1 cellular context compared by ENCODE assay signal in the genomic region with DNA sequence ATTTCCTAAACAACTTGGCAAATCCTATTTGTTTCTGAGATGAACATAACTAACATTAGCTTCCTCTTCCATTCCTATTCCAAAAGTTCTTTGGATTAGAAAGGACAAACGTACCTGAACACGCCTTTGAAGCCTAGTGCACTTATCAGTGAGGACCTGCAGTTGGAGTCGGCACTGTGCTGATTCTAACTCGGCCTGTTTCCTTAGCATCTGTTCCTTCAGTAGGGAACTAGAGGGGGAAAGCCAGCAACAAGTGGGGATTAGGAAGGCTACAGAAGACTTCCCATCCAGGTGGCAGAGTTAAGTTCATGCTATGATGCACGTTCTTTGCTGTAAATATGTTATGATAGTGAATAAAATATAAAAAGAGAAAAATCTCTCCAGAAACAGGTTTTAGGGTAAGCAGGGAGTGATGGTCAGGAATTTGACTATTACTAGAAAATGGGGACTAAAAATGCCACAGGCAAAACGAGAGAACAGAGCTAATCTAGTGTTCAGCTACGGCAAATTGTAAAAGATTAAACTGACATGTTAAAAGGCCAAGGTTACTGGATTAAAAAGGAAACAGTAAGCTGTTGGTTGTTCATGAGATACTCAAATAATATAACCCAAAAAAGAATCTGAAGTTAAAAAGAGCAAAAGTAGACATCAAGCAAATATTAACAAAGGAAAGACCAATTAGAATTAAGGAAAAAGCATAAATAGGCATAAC.
TF ChIP-seq lines count a peak whose summit lies in the region.

No MANE protein-coding gene starts in this region.

TF ChIP-seq in HepG2, 621 proteins besides CTCF, POLR2A, EP300 and RAD21:
- TF ChIP-seq ZNF629 (CRISPR knock-in tag; conservative IDR thresholded peaks at IDR 0.05) (no peak), SMC3 (IDR thresholded peaks at IDR 0.05; ENCODE audit: low read length) (no peak), ZBTB42 (CRISPR knock-in tag; IDR thresholded peaks at IDR 0.05) (no peak), ZNF510 (CRISPR knock-in tag; IDR thresholded peaks at IDR 0.05; ENCODE audit: low read depth) (no peak), ZNF101 (CRISPR knock-in tag; IDR thresholded peaks at IDR 0.05; ENCODE audit: borderline replicate concordance, low read depth) (no peak), ZNF678 (CRISPR knock-in tag; IDR thresholded peaks at IDR 0.05) (no peak), AGO2 (optimal IDR thresholded peaks at IDR 0.05; ENCODE audit: low read depth, low read length) (no peak), CBFB (CRISPR knock-in tag; IDR thresholded peaks at IDR 0.05) (no peak)
- TF ChIP-seq, protein P1, sequence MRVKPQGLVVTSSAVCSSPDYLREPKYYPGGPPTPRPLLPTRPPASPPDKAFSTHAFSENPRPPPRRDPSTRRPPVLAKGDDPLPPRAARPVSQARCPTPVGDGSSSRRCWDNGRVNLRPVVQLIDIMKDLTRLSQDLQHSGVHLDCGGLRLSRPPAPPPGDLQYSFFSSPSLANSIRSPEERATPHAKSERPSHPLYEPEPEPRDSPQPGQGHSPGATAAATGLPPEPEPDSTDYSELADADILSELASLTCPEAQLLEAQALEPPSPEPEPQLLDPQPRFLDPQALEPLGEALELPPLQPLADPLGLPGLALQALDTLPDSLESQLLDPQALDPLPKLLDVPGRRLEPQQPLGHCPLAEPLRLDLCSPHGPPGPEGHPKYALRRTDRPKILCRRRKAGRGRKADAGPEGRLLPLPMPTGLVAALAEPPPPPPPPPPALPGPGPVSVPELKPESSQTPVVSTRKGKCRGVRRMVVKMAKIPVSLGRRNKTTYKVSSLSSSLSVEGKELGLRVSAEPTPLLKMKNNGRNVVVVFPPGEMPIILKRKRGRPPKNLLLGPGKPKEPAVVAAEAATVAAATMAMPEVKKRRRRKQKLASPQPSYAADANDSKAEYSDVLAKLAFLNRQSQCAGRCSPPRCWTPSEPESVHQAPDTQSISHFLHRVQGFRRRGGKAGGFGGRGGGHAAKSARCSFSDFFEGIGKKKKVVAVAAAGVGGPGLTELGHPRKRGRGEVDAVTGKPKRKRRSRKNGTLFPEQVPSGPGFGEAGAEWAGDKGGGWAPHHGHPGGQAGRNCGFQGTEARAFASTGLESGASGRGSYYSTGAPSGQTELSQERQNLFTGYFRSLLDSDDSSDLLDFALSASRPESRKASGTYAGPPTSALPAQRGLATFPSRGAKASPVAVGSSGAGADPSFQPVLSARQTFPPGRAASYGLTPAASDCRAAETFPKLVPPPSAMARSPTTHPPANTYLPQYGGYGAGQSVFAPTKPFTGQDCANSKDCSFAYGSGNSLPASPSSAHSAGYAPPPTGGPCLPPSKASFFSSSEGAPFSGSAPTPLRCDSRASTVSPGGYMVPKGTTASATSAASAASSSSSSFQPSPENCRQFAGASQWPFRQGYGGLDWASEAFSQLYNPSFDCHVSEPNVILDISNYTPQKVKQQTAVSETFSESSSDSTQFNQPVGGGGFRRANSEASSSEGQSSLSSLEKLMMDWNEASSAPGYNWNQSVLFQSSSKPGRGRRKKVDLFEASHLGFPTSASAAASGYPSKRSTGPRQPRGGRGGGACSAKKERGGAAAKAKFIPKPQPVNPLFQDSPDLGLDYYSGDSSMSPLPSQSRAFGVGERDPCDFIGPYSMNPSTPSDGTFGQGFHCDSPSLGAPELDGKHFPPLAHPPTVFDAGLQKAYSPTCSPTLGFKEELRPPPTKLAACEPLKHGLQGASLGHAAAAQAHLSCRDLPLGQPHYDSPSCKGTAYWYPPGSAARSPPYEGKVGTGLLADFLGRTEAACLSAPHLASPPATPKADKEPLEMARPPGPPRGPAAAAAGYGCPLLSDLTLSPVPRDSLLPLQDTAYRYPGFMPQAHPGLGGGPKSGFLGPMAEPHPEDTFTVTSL (CRISPR knock-in tag; IDR thresholded peaks at IDR 0.05; ENCODE audit: borderline replicate concordance): no peak
- TF ChIP-seq, protein P2, sequence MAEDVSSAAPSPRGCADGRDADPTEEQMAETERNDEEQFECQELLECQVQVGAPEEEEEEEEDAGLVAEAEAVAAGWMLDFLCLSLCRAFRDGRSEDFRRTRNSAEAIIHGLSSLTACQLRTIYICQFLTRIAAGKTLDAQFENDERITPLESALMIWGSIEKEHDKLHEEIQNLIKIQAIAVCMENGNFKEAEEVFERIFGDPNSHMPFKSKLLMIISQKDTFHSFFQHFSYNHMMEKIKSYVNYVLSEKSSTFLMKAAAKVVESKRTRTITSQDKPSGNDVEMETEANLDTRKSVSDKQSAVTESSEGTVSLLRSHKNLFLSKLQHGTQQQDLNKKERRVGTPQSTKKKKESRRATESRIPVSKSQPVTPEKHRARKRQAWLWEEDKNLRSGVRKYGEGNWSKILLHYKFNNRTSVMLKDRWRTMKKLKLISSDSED (CRISPR knock-in tag; IDR thresholded peaks at IDR 0.05): no peak
